ENCODE assay signal across 13 cellular contexts in genomic region chr12:31803306-31804184, GRCh38.
DNase-seq lines count a peak whose midpoint lies in the region; ATAC-seq and TF ChIP-seq lines count a peak whose summit lies in the region.
"Had no signal": no experiment of that assay in that cellular context is flagged by ENCODE, and none has a peak within 500 bp of the region (broad histone marks: within the 10 kb centered on the region; RNA-seq: fewer than 3 reads in every experiment).

No MANE protein-coding gene starts in this region.

- no peak overlapping the region for H3K4me2 ChIP-seq in mesendoderm (ENCODE audit: low read length)
- H3K4me2 ChIP-seq: BLaER1 had no signal

- H4K8ac ChIP-seq in mesendoderm (ENCODE audit: low read depth, low read length) = no peak overlapping the region

- ATAC-seq in CD4-positive, alpha-beta T cell (ENCODE audit: poor library complexity) = no peak
- ATAC-seq in GM18858 (IDR thresholded peaks at IDR 0.05; ENCODE audit: unreplicated experiment) = peak; percentile 6
- no peak for ATAC-seq in activated B cell treated with CpG ODN at 0.5 μM for 24 hours (ENCODE audit: low read depth)
- ATAC-seq in HG02970 (IDR thresholded peaks at IDR 0.05; ENCODE audit: low FRiP score, unreplicated experiment) = no peak

- H3K27ac ChIP-seq in CD4-positive, alpha-beta T cell (ENCODE audit: low read depth, low read length) = no peak overlapping the region
- peak overlapping the region; percentile 58 for H3K27ac ChIP-seq in mesendoderm (ENCODE audit: low read depth, low read length)
- H3K27ac ChIP-seq: BLaER1 had no signal

- intact Hi-C loops in CD4-positive, alpha-beta T cell (cut with DNase I, micrococcal nuclease) = loop anchor here in 1 of 2 experiments (10.0 kb wide), 1 partner anchor 161 kb away; no protein-coding TSS in a partner anchor
- intact Hi-C loops in activated B cell treated with CpG ODN at 0.5 μM for 24 hours (cut with micrococcal nuclease) = no loop called here

- no peaks in the 10 kb centered on the region for H3K9me3 ChIP-seq in CD4-positive, alpha-beta T cell (ENCODE audit: control insufficient read depth, low read length)
- H3K9me3 ChIP-seq: BLaER1 had no signal

- no peak overlapping the region for H2BK15ac ChIP-seq in mesendoderm (replicated peaks; ENCODE audit: low read depth)

- H2AK5ac ChIP-seq in mesendoderm (ENCODE audit: low read length) = no peak overlapping the region

- CTCF ChIA-PET in CD4-positive, alpha-beta T cell (lab: Charles Lee) = interaction anchor here (0.7 kb wide), 1 partner anchor 9 kb away, joined by 3 read pairs; no protein-coding TSS in a partner anchor
- CTCF ChIA-PET in activated B cell treated with CpG ODN at 0.5 μM for 24 hours (lab: Charles Lee) = no interaction called here

- no peaks in the 10 kb centered on the region for H3K79me1 ChIP-seq in mesendoderm (ENCODE audit: low read length)

- no peak overlapping the region for H4K5ac ChIP-seq in mesendoderm (ENCODE audit: low read length)

- no peaks in the 10 kb centered on the region for H3K36me3 Mint-ChIP-seq in CD4-positive, alpha-beta T cell (ENCODE audit: low read depth)
- peaks cover 8% of the 10 kb centered on the region for H3K36me3 Mint-ChIP-seq in activated B cell treated with CpG ODN at 0.5 μM for 24 hours (ENCODE audit: low read depth)

- no peaks in the 10 kb centered on the region for H3K27me3 ChIP-seq in CD4-positive, alpha-beta T cell (ENCODE audit: control insufficient read depth, insufficient read depth, low read length)
- no peaks in the 10 kb centered on the region for H3K27me3 ChIP-seq in mesendoderm (ENCODE audit: insufficient read depth, low read length, poor library complexity)
- H3K27me3 ChIP-seq: BLaER1 had no signal

- TF ChIP-seq CTCF in CD4-positive, alpha-beta T cell (IDR thresholded peaks at IDR 0.05) = no peak
- no peak for TF ChIP-seq CTCF in activated B cell treated with CpG ODN at 0.5 μM for 24 hours (IDR thresholded peaks at IDR 0.05)

- H3K23ac ChIP-seq in mesendoderm (ENCODE audit: low read length) = no peak overlapping the region

- H2BK120ac ChIP-seq in mesendoderm (ENCODE audit: low read depth, low read length) = no peak overlapping the region

- H3K27ac Mint-ChIP-seq in CD4-positive, alpha-beta T cell = peak overlapping the region; percentile 75
- peak overlapping the region; percentile 88 for H3K27ac Mint-ChIP-seq in activated B cell treated with CpG ODN at 0.5 μM for 24 hours

- no peaks in the 10 kb centered on the region for H3K4me1 ChIP-seq in mesendoderm (ENCODE audit: control insufficient read depth, low read depth, low read length)
- H3K4me1 ChIP-seq: BLaER1 had no signal

- no CpG with 5 or more reads among the region's 9 CpGs for WGBS in mesendoderm (ENCODE audit: extremely low coverage, insufficient coverage, low lambda C conversion rate)

- H3K4me3 Mint-ChIP-seq in CD4-positive, alpha-beta T cell = peak overlapping the region; percentile 85
- peak overlapping the region; percentile 78 for H3K4me3 Mint-ChIP-seq in activated B cell treated with CpG ODN at 0.5 μM for 24 hours

- peak overlapping the region; percentile 36 for H2BK5ac ChIP-seq in mesendoderm (ENCODE audit: low read length)

- no peaks in the 10 kb centered on the region for H3K79me2 ChIP-seq in mesendoderm (ENCODE audit: control insufficient read depth, insufficient read depth, low read length)

- no peaks in the 10 kb centered on the region for H3K9me3 Mint-ChIP-seq in CD4-positive, alpha-beta T cell
- H3K9me3 Mint-ChIP-seq in activated B cell treated with CpG ODN at 0.5 μM for 24 hours = no peaks in the 10 kb centered on the region

- peak overlapping the region; percentile 84 for H3K18ac ChIP-seq in mesendoderm (ENCODE audit: low read length)

- H3K4me3 ChIP-seq in mesendoderm (ENCODE audit: low read length) = no peak overlapping the region
- H3K4me3 ChIP-seq: BLaER1 had no signal

- DNase-seq in CD4-positive, alpha-beta T cell = no peak
- no peak for DNase-seq in activated B cell treated with CpG ODN at 0.5 μM for 24 hours
- DNase-seq in mesendoderm = peak; percentile 88
- DNase-seq in NOMO-1 treated with dmso at 0.1 percent for 144 hours (lab: John Stamatoyannopoulos, UW; ENCODE audit: unreplicated experiment) = no peak
- DNase-seq in SKM-1 (lab: John Stamatoyannopoulos, UW; ENCODE audit: unreplicated experiment) = no peak
- DNase-seq in HuH-7.5 (ENCODE audit: low spot score) = no peak
- DNase-seq: NCI-H1930, NCI-H510A treated with DMSO at 0.1 percent for 48 hours, substantia nigra, T1000 had no signal

- peaks cover 61% of the 10 kb centered on the region for H3K4me1 Mint-ChIP-seq in CD4-positive, alpha-beta T cell (ENCODE audit: low read depth)
- peaks cover 45% of the 10 kb centered on the region for H3K4me1 Mint-ChIP-seq in activated B cell treated with CpG ODN at 0.5 μM for 24 hours

- H3K36me3 ChIP-seq in mesendoderm (ENCODE audit: control insufficient read depth, insufficient read depth, low read length) = no peaks in the 10 kb centered on the region
- H3K36me3 ChIP-seq: BLaER1 had no signal

- H3K4ac ChIP-seq in mesendoderm (ENCODE audit: low read depth, low read length) = peak overlapping the region; percentile 52

- no peak overlapping the region for H3K56ac ChIP-seq in mesendoderm (ENCODE audit: low read length)

- POLR2A ChIA-PET in CD4-positive, alpha-beta T cell (lab: Charles Lee) = interaction anchor here (0.6 kb wide), 1 partner anchor 150 kb away, joined by 3 read pairs; no protein-coding TSS in a partner anchor
- POLR2A ChIA-PET in activated B cell treated with CpG ODN at 0.5 μM for 24 hours (lab: Charles Lee) = interaction anchor here (0.6 to 1.7 kb wide), 8 partner anchors 55 to 157 kb away, joined by 3 to 11 read pairs (median 4); partner anchors contain the start of gene AMN1

- no peaks in the 10 kb centered on the region for H3K27me3 Mint-ChIP-seq in CD4-positive, alpha-beta T cell
- no peaks in the 10 kb centered on the region for H3K27me3 Mint-ChIP-seq in activated B cell treated with CpG ODN at 0.5 μM for 24 hours

- no peak overlapping the region for H3K9ac ChIP-seq in mesendoderm (ENCODE audit: low read length)
- H3K9ac ChIP-seq: BLaER1 had no signal
